In the genomic region with DNA sequence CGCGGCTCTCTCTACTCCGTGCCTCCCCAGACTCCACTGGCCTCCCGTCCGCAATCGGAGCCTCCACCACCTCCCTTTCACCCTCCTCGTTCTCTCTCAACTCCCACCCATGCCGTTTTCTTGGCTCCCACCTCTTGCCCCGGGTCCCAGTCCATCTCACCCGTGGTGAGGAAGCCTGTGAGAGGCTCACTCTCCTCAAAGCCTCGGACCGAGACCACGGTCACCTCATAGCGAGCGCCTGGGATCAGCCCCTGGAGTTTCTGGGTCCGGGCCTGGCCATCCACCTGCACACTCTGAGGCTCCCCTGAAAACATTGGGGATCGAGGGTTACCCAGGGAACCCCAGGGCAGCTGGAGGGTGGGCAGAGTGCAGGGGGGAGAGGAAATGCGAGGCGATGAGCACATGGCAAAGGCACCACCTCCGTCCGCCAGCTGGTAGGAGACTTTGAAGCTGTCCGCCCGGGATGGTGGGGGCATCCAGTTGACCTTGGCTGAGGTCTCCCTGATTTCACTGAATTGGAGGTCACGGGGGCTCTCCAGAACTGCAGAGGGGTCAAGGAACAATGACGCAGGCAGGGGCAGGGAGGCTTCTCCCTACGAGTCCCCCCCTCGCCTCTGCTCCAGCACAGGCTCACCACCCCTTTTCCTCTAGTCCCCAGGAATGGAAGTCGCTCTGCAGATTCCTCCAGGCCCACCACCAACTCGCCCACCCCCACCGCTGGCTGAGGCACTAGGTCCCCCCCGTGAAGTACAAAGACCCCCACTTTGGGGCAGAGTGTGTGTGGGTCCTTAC, we compare ENCODE assay signal across 1 cellular context.
TF ChIP-seq lines count a peak whose summit lies in the region.

No MANE protein-coding gene starts in this region.

TF ChIP-seq in K562, 482 proteins besides CTCF, POLR2A, EP300 and RAD21:
- TF ChIP-seq HDGF (IDR thresholded peaks at IDR 0.05), result peak; percentile 70; the same call in 1 of the 2 replicates
TF ChIP-seq in K562: peak in this region for 1; not testable (repeated sequence) for 481.
